In genomic region chr10:12605580-12606405, GRCh38 we compare ENCODE assay signal across 2 cellular contexts.
TF ChIP-seq lines count a peak whose summit lies in the region.

No MANE protein-coding gene starts in this region.

TF ChIP-seq in SK-N-SH treated with all-trans-retinoic acid at 6 μM for 48 hours, 23 proteins besides CTCF, POLR2A, EP300 and RAD21 (continued from another document):
- TF ChIP-seq, protein P1, sequence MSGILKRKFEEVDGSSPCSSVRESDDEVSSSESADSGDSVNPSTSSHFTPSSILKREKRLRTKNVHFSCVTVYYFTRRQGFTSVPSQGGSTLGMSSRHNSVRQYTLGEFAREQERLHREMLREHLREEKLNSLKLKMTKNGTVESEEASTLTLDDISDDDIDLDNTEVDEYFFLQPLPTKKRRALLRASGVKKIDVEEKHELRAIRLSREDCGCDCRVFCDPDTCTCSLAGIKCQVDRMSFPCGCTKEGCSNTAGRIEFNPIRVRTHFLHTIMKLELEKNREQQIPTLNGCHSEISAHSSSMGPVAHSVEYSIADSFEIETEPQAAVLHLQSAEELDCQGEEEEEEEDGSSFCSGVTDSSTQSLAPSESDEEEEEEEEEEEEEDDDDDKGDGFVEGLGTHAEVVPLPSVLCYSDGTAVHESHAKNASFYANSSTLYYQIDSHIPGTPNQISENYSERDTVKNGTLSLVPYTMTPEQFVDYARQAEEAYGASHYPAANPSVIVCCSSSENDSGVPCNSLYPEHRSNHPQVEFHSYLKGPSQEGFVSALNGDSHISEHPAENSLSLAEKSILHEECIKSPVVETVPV (CRISPR knock-in tag; IDR thresholded peaks at IDR 0.05), result no peak
- TF ChIP-seq OSR1 (CRISPR knock-in tag; IDR thresholded peaks at IDR 0.05) (no peak), TCF4 (CRISPR knock-in tag; IDR thresholded peaks at IDR 0.05; ENCODE audit: borderline replicate concordance) (no peak), POU6F1 (CRISPR knock-in tag; IDR thresholded peaks at IDR 0.05; ENCODE audit: borderline replicate concordance, low read depth) (no peak), ZNF565 (CRISPR knock-in tag; conservative IDR thresholded peaks at IDR 0.05; ENCODE audit: low read depth) (no peak), CSDC2 (CRISPR knock-in tag; IDR thresholded peaks at IDR 0.05) (no peak), ARNTL (CRISPR knock-in tag; IDR thresholded peaks at IDR 0.05; ENCODE audit: borderline replicate concordance, low read depth) (no peak), ZC3H10 (CRISPR knock-in tag; IDR thresholded peaks at IDR 0.05) (no peak)
TF ChIP-seq in SK-N-SH treated with all-trans-retinoic acid at 6 μM for 48 hours: peak in this region for 0.

TF ChIP-seq in SK-N-SH, 30 proteins besides CTCF, POLR2A, EP300 and RAD21 (continued from another document):
- TF ChIP-seq, protein P2, sequence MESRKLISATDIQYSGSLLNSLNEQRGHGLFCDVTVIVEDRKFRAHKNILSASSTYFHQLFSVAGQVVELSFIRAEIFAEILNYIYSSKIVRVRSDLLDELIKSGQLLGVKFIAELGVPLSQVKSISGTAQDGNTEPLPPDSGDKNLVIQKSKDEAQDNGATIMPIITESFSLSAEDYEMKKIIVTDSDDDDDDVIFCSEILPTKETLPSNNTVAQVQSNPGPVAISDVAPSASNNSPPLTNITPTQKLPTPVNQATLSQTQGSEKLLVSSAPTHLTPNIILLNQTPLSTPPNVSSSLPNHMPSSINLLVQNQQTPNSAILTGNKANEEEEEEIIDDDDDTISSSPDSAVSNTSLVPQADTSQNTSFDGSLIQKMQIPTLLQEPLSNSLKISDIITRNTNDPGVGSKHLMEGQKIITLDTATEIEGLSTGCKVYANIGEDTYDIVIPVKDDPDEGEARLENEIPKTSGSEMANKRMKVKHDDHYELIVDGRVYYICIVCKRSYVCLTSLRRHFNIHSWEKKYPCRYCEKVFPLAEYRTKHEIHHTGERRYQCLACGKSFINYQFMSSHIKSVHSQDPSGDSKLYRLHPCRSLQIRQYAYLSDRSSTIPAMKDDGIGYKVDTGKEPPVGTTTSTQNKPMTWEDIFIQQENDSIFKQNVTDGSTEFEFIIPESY (IDR thresholded peaks at IDR 0.05; ENCODE audit: borderline replicate concordance, low read depth), result no peak
- TF ChIP-seq SMC3 (IDR thresholded peaks at IDR 0.05; ENCODE audit: low read depth, low read length) (no peak), EZH2phosphoT487 (IDR thresholded peaks at IDR 0.05; ENCODE audit: borderline replicate concordance, low read depth) (no peak), CHD2 (IDR thresholded peaks at IDR 0.05; ENCODE audit: low read length, partially characterized antibody) (no peak), TAF1 (IDR thresholded peaks at IDR 0.05; ENCODE audit: borderline replicate concordance, low read depth, low read length) (no peak), NRF1 (IDR thresholded peaks at IDR 0.05; ENCODE audit: low read depth, low read length) (no peak), TCF12 (IDR thresholded peaks at IDR 0.05) (no peak), MXI1 (IDR thresholded peaks at IDR 0.05; ENCODE audit: low read depth, low read length) (no peak), FOXJ3 (CRISPR knock-in tag; IDR thresholded peaks at IDR 0.05) (no peak)
